In genomic region chr19:645912-646797, GRCh38 we compare ENCODE assay signal across 1 cellular context.
A peak's percentile ranks its signal among the peaks of the same experiment; 100 is the strongest.
TF ChIP-seq lines count a peak whose summit lies in the region.

No MANE protein-coding gene starts in this region.

TF ChIP-seq in HepG2, 621 proteins besides CTCF, POLR2A, EP300 and RAD21:
- TF ChIP-seq ZFX (CRISPR knock-in tag; IDR thresholded peaks at IDR 0.05; ENCODE audit: low read depth) (peak; percentile 19; the same call in 1 of the 2 replicates), YY1 (IDR thresholded peaks at IDR 0.05; ENCODE audit: insufficient read depth, insufficient replicate concordance, low read depth, low read length) (no peak), ELF4 (CRISPR knock-in tag; IDR thresholded peaks at IDR 0.05; ENCODE audit: borderline replicate concordance) (no peak), KDM2A (CRISPR knock-in tag; IDR thresholded peaks at IDR 0.05; ENCODE audit: borderline replicate concordance, low read depth) (0 out of 2 replicates have a peak, but pooled peaks have one; percentile 25), ZNF598 (CRISPR knock-in tag; IDR thresholded peaks at IDR 0.05; ENCODE audit: borderline replicate concordance) (no peak), POLR2AphosphoS5 (IDR thresholded peaks at IDR 0.05; ENCODE audit: low read depth, low read length) (0 out of 2 replicates have a peak, but pooled peaks have one; percentile 9), CAMTA2 (CRISPR knock-in tag; IDR thresholded peaks at IDR 0.05; ENCODE audit: borderline replicate concordance) (no peak), ZBTB33 (CRISPR knock-in tag; IDR thresholded peaks at IDR 0.05) (peak; percentile 21; the same call in 1 of the 2 replicates)
